Comparison of ENCODE assay signal across 26 cellular contexts in the genomic region with DNA sequence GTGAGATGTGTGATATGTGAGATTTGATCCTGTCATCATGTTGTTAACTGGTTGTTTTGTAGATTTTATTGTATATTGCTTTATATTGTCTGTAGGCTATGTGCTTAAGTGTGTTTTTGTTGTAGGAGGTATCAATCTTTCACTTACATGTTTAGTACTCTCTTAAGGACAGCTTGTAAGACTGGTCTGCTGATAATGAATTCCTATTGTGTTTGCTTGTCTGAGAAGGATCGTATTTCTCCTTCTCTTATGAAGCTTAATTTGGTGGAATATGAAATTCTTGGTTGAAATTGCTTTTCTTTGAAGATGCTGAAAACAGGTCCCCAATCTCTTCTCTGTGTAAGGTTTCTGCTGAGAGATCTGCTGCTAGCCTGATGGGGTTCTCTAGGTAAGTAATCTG.
"Had no signal": no experiment of that assay in that cellular context is flagged by ENCODE, and none has a peak within 500 bp of the region (broad histone marks: within the 10 kb centered on the region; RNA-seq: fewer than 3 reads in every experiment).

No MANE protein-coding gene starts in this region.

- FAIRE-seq: bronchial epithelial cell had no signal

- H3K27ac ChIP-seq: adrenal gland, ascending aorta, brain microvascular endothelial cell, coronary artery, dorsolateral prefrontal cortex had no signal

- H3K4me1 ChIP-seq: adrenal gland, ascending aorta had no signal

- DNase-seq: activated CD4-positive, alpha-beta memory T cell treated with anti-CD3 and anti-CD28 coated beads for 36 hours; activated CD4-positive, alpha-beta T cell treated with anti-CD3 and anti-CD28 coated beads for 36 hours; activated CD4-positive, alpha-beta T cell treated with anti-CD3 and anti-CD28 coated beads, Interleukin-2, amount 10 ng/mL, durations not matched to agents 24 days and 14 days; activated CD4-positive, CD25-positive, alpha-beta regulatory T cell; activated CD4-positive, CD25-positive, alpha-beta regulatory T cell treated with anti-CD3 and anti-CD28 coated beads, Interleukin-2, amount 50 U/mL, for 72 hours; activated CD8-positive, alpha-beta memory T cell treated with anti-CD3 and anti-CD28 coated beads, Interleukin-2, amount 10 ng/mL, durations not matched to agents 7 days and 5 days; activated CD8-positive, alpha-beta memory T cell treated with anti-CD3 and anti-CD28 coated beads, Interleukin-2, amount 50 U/mL, for 4 hours; activated CD8-positive, alpha-beta T cell treated with anti-CD3 and anti-CD28 coated beads, Interleukin-2, amount 10 ng/mL, durations not matched to agents 7 days and 5 days; activated effector memory CD4-positive, alpha-beta T cell treated with anti-CD3 and anti-CD28 coated beads, Interleukin-2, amount 50 U/mL, for 16 hours; activated naive CD4-positive, alpha-beta T cell treated with anti-CD3 and anti-CD28 coated beads for 36 hours; activated naive CD8-positive, alpha-beta T cell treated with anti-CD3 and anti-CD28 coated beads for 36 hours; activated naive CD8-positive, alpha-beta T cell treated with anti-CD3 and anti-CD28 coated beads, Interleukin-2, amount 50 U/mL, for 24 hours; activated T-cell treated with anti-CD3 and anti-CD28 coated beads, Interleukin-2, amount 50 U/mL, for 1 hour; activated T-cell treated with anti-CD3 and anti-CD28 coated beads, Interleukin-2, amount 50 U/mL, for 48 hours; adrenal gland; brain microvascular endothelial cell; dorsolateral prefrontal cortex; effector memory CD4-positive, alpha-beta T cell; endodermal cell; foreskin fibroblast; head of caudate nucleus; T-helper 2 cell had no signal

- ATAC-seq: activated CD4-positive, alpha-beta T cell treated with anti-CD3 and anti-CD28 coated beads for 36 hours; activated CD8-positive, alpha-beta memory T cell treated with anti-CD3 and anti-CD28 coated beads, Interleukin-2, amount 10 ng/mL, durations not matched to agents 7 days and 5 days; activated CD8-positive, alpha-beta T cell treated with anti-CD3 and anti-CD28 coated beads, Interleukin-2, amount 10 ng/mL, durations not matched to agents 7 days and 5 days; activated naive CD8-positive, alpha-beta T cell treated with anti-CD3 and anti-CD28 coated beads, Interleukin-2, amount 50 U/mL, for 24 hours; esophagus mucosa had no signal

- H3K9me3 ChIP-seq: adrenal gland had no signal

- H3K4me3 ChIP-seq: adrenal gland, ascending aorta, coronary artery, dorsolateral prefrontal cortex had no signal
